In genomic region chr11:28526406-28526751, GRCh38 we compare ENCODE assay signal across 24 cellular contexts.
DNase-seq lines count a peak whose midpoint lies in the region; ATAC-seq, FAIRE-seq and TF ChIP-seq lines count a peak whose summit lies in the region.
"Had no signal": no experiment of that assay in that cellular context is flagged by ENCODE, and none has a peak within 500 bp of the region (broad histone marks: within the 10 kb centered on the region; RNA-seq: fewer than 3 reads in every experiment).

No MANE protein-coding gene starts in this region.

- 91% methylated on average over 1 of the region's 1 CpG for WGBS in A549 (ENCODE audit: missing lambda C conversion rate)

- POLR2A ChIA-PET in A549 (lab: Yijun Ruan, JAX) = no interaction called here

- H3K27ac Mint-ChIP-seq in endothelial cell (ENCODE audit: unreplicated experiment) = no peak overlapping the region
- H3K27ac Mint-ChIP-seq: activated CD8-positive, alpha-beta T cell treated with anti-CD3 and anti-CD28 coated beads for 36 hours; activated naive CD4-positive, alpha-beta T cell treated with anti-CD3 and anti-CD28 coated beads, Interleukin-2, amount 10 ng/mL, durations not matched to agents 7 days and 5 days; activated T-cell treated with anti-CD3 and anti-CD28 coated beads, Interleukin-2, amount 50 U/mL, for 24 hours; CD4-positive, alpha-beta T cell; stimulated activated memory B cell treated with anti-CD40 and anti-IgM and Interleukin-4, amounts not matched to agents 10 μg/mL and 1 μg/mL and 100 μg/mL, for 72 hours had no signal

- no peak for TF ChIP-seq EP300 in A549 (IDR thresholded peaks at IDR 0.05)

- no peaks in the 10 kb centered on the region for H3K4me1 ChIP-seq in A549
- H3K4me1 ChIP-seq: gastroesophageal sphincter, transverse colon had no signal

- peaks cover 55% of the 10 kb centered on the region for H3K9me3 ChIP-seq in A549

- FAIRE-seq in A549 (lab: Jason Lieb, UNC) = no peak
- FAIRE-seq: astrocyte, endothelial cell of umbilical vein had no signal

- ATAC-seq in A549 (no peak), HG03520 (IDR thresholded peaks at IDR 0.05; ENCODE audit: unreplicated experiment) (no peak), HG02852 (IDR thresholded peaks at IDR 0.05; ENCODE audit: unreplicated experiment) (no peak)
- ATAC-seq: activated CD8-positive, alpha-beta T cell treated with anti-CD3 and anti-CD28 coated beads for 36 hours; gastroesophageal sphincter; left lobe of liver; mucosa of descending colon; stimulated activated memory B cell treated with anti-CD40 and anti-IgM and Interleukin-4, amounts not matched to agents 10 μg/mL and 1 μg/mL and 100 μg/mL, for 72 hours had no signal

- H3K9me3 Mint-ChIP-seq in endothelial cell (ENCODE audit: unreplicated experiment) = peaks cover 14% of the 10 kb centered on the region

- 0 out of 5 replicates have a peak, but pooled peaks of 1 of the 2 experiments have one; percentile 9 for TF ChIP-seq RAD21 in A549 (conservative IDR thresholded peaks at IDR 0.05 in 1 of 2, IDR thresholded peaks at IDR 0.05 in 1 of 2)

- CTCF ChIA-PET in A549 (lab: Yijun Ruan, JAX) = interaction anchor here (1.3 to 1.6 kb wide), 2 partner anchors 11 to 35 kb away, joined by 4 to 5 read pairs; no protein-coding TSS in a partner anchor

- H3K4me3 Mint-ChIP-seq in endothelial cell (ENCODE audit: unreplicated experiment) = peak overlapping the region; percentile 49
- H3K4me3 Mint-ChIP-seq: activated CD8-positive, alpha-beta T cell treated with anti-CD3 and anti-CD28 coated beads for 36 hours; activated naive CD4-positive, alpha-beta T cell treated with anti-CD3 and anti-CD28 coated beads, Interleukin-2, amount 10 ng/mL, durations not matched to agents 7 days and 5 days; activated T-cell treated with anti-CD3 and anti-CD28 coated beads, Interleukin-2, amount 50 U/mL, for 24 hours; CD4-positive, alpha-beta T cell; stimulated activated memory B cell treated with anti-CD40 and anti-IgM and Interleukin-4, amounts not matched to agents 10 μg/mL and 1 μg/mL and 100 μg/mL, for 72 hours had no signal

- no peaks in the 10 kb centered on the region for H3K4me1 Mint-ChIP-seq in endothelial cell (ENCODE audit: unreplicated experiment)
- H3K4me1 Mint-ChIP-seq: activated naive CD4-positive, alpha-beta T cell treated with anti-CD3 and anti-CD28 coated beads, Interleukin-2, amount 10 ng/mL, durations not matched to agents 7 days and 5 days; stimulated activated memory B cell treated with anti-CD40 and anti-IgM and Interleukin-4, amounts not matched to agents 10 μg/mL and 1 μg/mL and 100 μg/mL, for 72 hours had no signal

- no peak overlapping the region for H3K4me2 ChIP-seq in A549

- peak; percentile 15 to 40 for DNase-seq in A549 (ENCODE audit: low read depth in 1 of 2, low spot score in 1 of 2)
- DNase-seq in H4 (ENCODE audit: low spot score) = peak; percentile 43
- peak; percentile 37 for DNase-seq in NCI-H226
- DNase-seq in endothelial cell (ENCODE audit: low spot score) = no peak
- DNase-seq in stimulated activated CD4-positive, alpha-beta T cell treated with anti-CD3 and anti-CD28 coated beads, Interleukin-4, amount 100 ng/mL, for 4 hours = no peak
- no peak for DNase-seq in effector CD8-positive, alpha-beta T cell (lab: John Stamatoyannopoulos, UW)
- DNase-seq: activated CD8-positive, alpha-beta T cell treated with anti-CD3 and anti-CD28 coated beads for 36 hours; activated naive CD4-positive, alpha-beta T cell treated with anti-CD3 and anti-CD28 coated beads, Interleukin-2, amount 10 ng/mL, durations not matched to agents 7 days and 5 days; activated T-cell treated with anti-CD3 and anti-CD28 coated beads, Interleukin-2, amount 50 U/mL, for 24 hours; CD4-positive, alpha-beta T cell; DND-41; mucosa of descending colon; NCI-H1694; NCI-H446; retina; stimulated activated CD4-positive, alpha-beta T cell treated with anti-CD3 and anti-CD28 coated beads, Interleukin-15, amount 100 ng/mL, for 24 hours; transverse colon had no signal

- H3K27me3 Mint-ChIP-seq in endothelial cell (ENCODE audit: unreplicated experiment) = no peaks in the 10 kb centered on the region
- H3K27me3 Mint-ChIP-seq: activated CD8-positive, alpha-beta T cell treated with anti-CD3 and anti-CD28 coated beads for 36 hours; activated naive CD4-positive, alpha-beta T cell treated with anti-CD3 and anti-CD28 coated beads, Interleukin-2, amount 10 ng/mL, durations not matched to agents 7 days and 5 days; activated T-cell treated with anti-CD3 and anti-CD28 coated beads, Interleukin-2, amount 50 U/mL, for 24 hours; CD4-positive, alpha-beta T cell; stimulated activated memory B cell treated with anti-CD40 and anti-IgM and Interleukin-4, amounts not matched to agents 10 μg/mL and 1 μg/mL and 100 μg/mL, for 72 hours had no signal

- no peak overlapping the region for H3K27ac ChIP-seq in A549
- H3K27ac ChIP-seq: gastroesophageal sphincter, transverse colon had no signal

- H3K4me3 ChIP-seq in A549 = no peak overlapping the region
- H3K4me3 ChIP-seq: gastroesophageal sphincter, mucosa of descending colon, transverse colon had no signal

- peaks cover 13% of the 10 kb centered on the region for H3K36me3 Mint-ChIP-seq in endothelial cell (ENCODE audit: low read depth, unreplicated experiment)
- H3K36me3 Mint-ChIP-seq: activated naive CD4-positive, alpha-beta T cell treated with anti-CD3 and anti-CD28 coated beads, Interleukin-2, amount 10 ng/mL, durations not matched to agents 7 days and 5 days; stimulated activated memory B cell treated with anti-CD40 and anti-IgM and Interleukin-4, amounts not matched to agents 10 μg/mL and 1 μg/mL and 100 μg/mL, for 72 hours had no signal

- TF ChIP-seq POLR2A in A549 (IDR thresholded peaks at IDR 0.05; ENCODE audit: low read length) = no peak

- TF ChIP-seq CTCF in A549 (IDR thresholded peaks at IDR 0.05) (no peak), endothelial cell (IDR thresholded peaks at IDR 0.05; ENCODE audit: unreplicated experiment) (no peak)

TF ChIP-seq in A549, 52 proteins besides CTCF, POLR2A, EP300 and RAD21:
- no peak for TF ChIP-seq ZNF302 (CRISPR knock-in tag; IDR thresholded peaks at IDR 0.05)
- no peak for TF ChIP-seq FOSL2 (IDR thresholded peaks at IDR 0.05)
- peak; percentile 88 for TF ChIP-seq FOSL2 (CRISPR knock-in tag; IDR thresholded peaks at IDR 0.05)

Comparison
In these comparisons a context has a peak if more than half of its experiments do, and no peak if none do; other contexts are left out.
1. DNase-seq: peak in A549 (2 of 2), H4 (single experiment) and NCI-H226 (single experiment); none in endothelial cell (single experiment), stimulated activated CD4-positive, alpha-beta T cell treated with anti-CD3 and anti-CD28 coated beads, Interleukin-4, amount 100 ng/mL, for 4 hours (0 of 2) and effector CD8-positive, alpha-beta T cell (single experiment).